ENCODE assay signal across 9 cellular contexts in genomic region chr12:122590990-122591389, GRCh38.
"Had no signal": no experiment of that assay in that cellular context is flagged by ENCODE, and none has a peak within 500 bp of the region (broad histone marks: within the 10 kb centered on the region; RNA-seq: fewer than 3 reads in every experiment).

No MANE protein-coding gene starts in this region.

- ATAC-seq: HCT116 had no signal

- H3K27ac ChIP-seq: GM23248 had no signal

- H2AFZ ChIP-seq: GM23248 had no signal

- H3K9ac ChIP-seq: GM23248 had no signal

- H3K9me3 Mint-ChIP-seq: H9, HFFc6 had no signal

- H3K4me1 Mint-ChIP-seq: H9 had no signal

- FAIRE-seq: H1 had no signal

- H3K9me3 ChIP-seq: HAP-1 had no signal

- H3K27ac Mint-ChIP-seq: H9, HFFc6 had no signal

- DNase-seq: GM23248, GOT3, H7, H9, HCEC 1CT, HFFc6 had no signal

- H3K4me1 ChIP-seq: HAP-1 had no signal

- H3K4me3 Mint-ChIP-seq: H9, HFFc6 had no signal

- H3K4me3 ChIP-seq: GM23248, HAP-1 had no signal
